Comparison of ENCODE assay signal across 26 cellular contexts in the genomic region with DNA sequence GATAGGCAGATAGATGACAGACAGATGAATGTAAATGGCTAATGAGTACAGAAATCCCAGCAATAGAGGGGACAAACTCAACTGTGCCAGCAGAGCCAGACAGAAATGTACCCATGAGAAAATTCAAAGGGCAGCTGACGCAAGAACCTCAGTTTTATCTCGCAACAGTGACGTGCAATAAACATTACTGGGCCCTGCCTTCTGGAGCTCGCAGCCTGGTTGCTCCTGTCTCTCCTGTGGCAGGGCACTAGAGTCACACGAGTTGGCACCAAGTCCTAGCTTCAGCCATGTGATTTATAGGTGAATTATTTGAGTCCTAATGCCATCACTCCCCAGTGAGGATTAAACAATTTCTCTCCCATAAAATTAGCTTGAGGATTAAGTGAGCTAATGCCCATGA. TPM values are rescaled to one million over a fixed set of nuclear protein-coding genes. Genes with fewer than 3 reads are reported as not detected.
DNase-seq lines count a peak whose midpoint lies in the region; ATAC-seq and TF ChIP-seq lines count a peak whose summit lies in the region.
"Had no signal": no experiment of that assay in that cellular context is flagged by ENCODE, and none has a peak within 500 bp of the region (broad histone marks: within the 10 kb centered on the region; RNA-seq: fewer than 3 reads in every experiment).

No MANE protein-coding gene starts in this region.

- POLR2A ChIA-PET in MCF 10A (lab: Yijun Ruan, JAX): no interaction called here

- TF ChIP-seq CTCF in nephron progenitor cell (IDR thresholded peaks at IDR 0.05) (no peak), MCF 10A (IDR thresholded peaks at IDR 0.05; ENCODE audit: unreplicated experiment) (no peak)

- BruUV-seq in MCF 10A (replicated peaks; lab: Mats Ljungman, UMichigan): no TSS peak

- H3K27me3 Mint-ChIP-seq in nephron progenitor cell (ENCODE audit: low read depth, poor library complexity) (peaks cover 2% of the 10 kb centered on the region), MCF 10A (ENCODE audit: insufficient read depth, unreplicated experiment) (no peaks in the 10 kb centered on the region)
- H3K27me3 Mint-ChIP-seq: activated CD4-positive, alpha-beta T cell treated with anti-CD3 and anti-CD28 coated beads for 36 hours; activated naive CD8-positive, alpha-beta T cell treated with anti-CD3 and anti-CD28 coated beads for 36 hours had no signal

- H3K4me3 Mint-ChIP-seq in nephron progenitor cell: no peak overlapping the region
- H3K4me3 Mint-ChIP-seq in MCF 10A (ENCODE audit: unreplicated experiment): no peak overlapping the region
- H3K4me3 Mint-ChIP-seq: activated CD4-positive, alpha-beta T cell treated with anti-CD3 and anti-CD28 coated beads for 36 hours; activated naive CD8-positive, alpha-beta T cell treated with anti-CD3 and anti-CD28 coated beads for 36 hours; nephron; T-helper 2 cell treated with Interferon-gamma antibody and Interleukin-4, amounts not matched to agents 5 μg/mL and 100 μg/mL, for 36 hours had no signal

- peak; percentile 35 for DNase-seq in SIG-M5 treated with dmso at 0.1 percent for 504 hours (lab: John Stamatoyannopoulos, UW; ENCODE audit: unreplicated experiment)
- no peak for DNase-seq in SIG-M5 (lab: John Stamatoyannopoulos, UW)
- peak; percentile 91 for DNase-seq in NCI-H69 (lab: John Stamatoyannopoulos, UW)
- DNase-seq in nephron progenitor cell: no peak
- no peak for DNase-seq in activated CD4-positive, alpha-beta T cell treated with anti-CD3 and anti-CD28 coated beads, Interleukin-2, amount 50 U/mL, for 1 hour
- no peak for DNase-seq in MCF 10A (ENCODE audit: unreplicated experiment)
- DNase-seq: activated CD4-positive, alpha-beta T cell treated with anti-CD3 and anti-CD28 coated beads for 36 hours; activated naive CD8-positive, alpha-beta T cell treated with anti-CD3 and anti-CD28 coated beads for 36 hours; activated T-cell treated with anti-CD3 and anti-CD28 coated beads for 4 hours; colonic mucosa; effector memory CD4-positive, alpha-beta T cell; HCEC 1CT; KG1; midbrain; NCI-H1092; NCI-H187; NCI-H526 treated with DMSO at 0.1 percent for 48 hours; stimulated activated CD4-positive, alpha-beta T cell treated with anti-CD3 and anti-CD28 coated beads, Interleukin-12 subunit alpha, Interleukin-12 subunit beta, amount 100 ng/mL, for 4 hours; stimulated activated CD4-positive, alpha-beta T cell treated with anti-CD3 and anti-CD28 coated beads, Interleukin-4, amount 100 ng/mL, for 1 hour; stimulated activated naive CD4-positive, alpha-beta T cell; uterus had no signal

- H3K9me3 Mint-ChIP-seq in nephron progenitor cell: no peaks in the 10 kb centered on the region
- H3K9me3 Mint-ChIP-seq in MCF 10A (ENCODE audit: unreplicated experiment): no peaks in the 10 kb centered on the region
- H3K9me3 Mint-ChIP-seq: nephron had no signal

- intact Hi-C loops in MCF 10A (cut with micrococcal nuclease): no loop called here

- H3K27ac Mint-ChIP-seq in nephron progenitor cell: peak overlapping the region; percentile 48
- no peak overlapping the region for H3K27ac Mint-ChIP-seq in MCF 10A (ENCODE audit: low read depth, unreplicated experiment)
- H3K27ac Mint-ChIP-seq: activated CD4-positive, alpha-beta T cell treated with anti-CD3 and anti-CD28 coated beads for 36 hours; activated naive CD8-positive, alpha-beta T cell treated with anti-CD3 and anti-CD28 coated beads for 36 hours; nephron; T-helper 2 cell treated with Interferon-gamma antibody and Interleukin-4, amounts not matched to agents 5 μg/mL and 100 μg/mL, for 36 hours had no signal

- H3K4me1 Mint-ChIP-seq in nephron progenitor cell (no peaks in the 10 kb centered on the region), MCF 10A (ENCODE audit: insufficient read depth, unreplicated experiment) (no peaks in the 10 kb centered on the region)

- CTCF ChIA-PET in MCF 10A (lab: Yijun Ruan, JAX): interaction anchor here (0.9 to 1.3 kb wide), 2 partner anchors 31 to 213 kb away, joined by 3 to 4 read pairs; no protein-coding TSS in a partner anchor

- no peak for ATAC-seq in GM18867 (IDR thresholded peaks at IDR 0.05; ENCODE audit: unreplicated experiment)
- no peak for ATAC-seq in HG03135 (IDR thresholded peaks at IDR 0.05; ENCODE audit: unreplicated experiment)
- ATAC-seq: activated CD4-positive, alpha-beta T cell treated with anti-CD3 and anti-CD28 coated beads for 36 hours; SK-N-SH treated with all-trans-retinoic acid at 6 μM for 48 hours had no signal

- no peaks in the 10 kb centered on the region for H3K36me3 Mint-ChIP-seq in nephron progenitor cell (ENCODE audit: low read depth)
- H3K36me3 Mint-ChIP-seq in MCF 10A (ENCODE audit: insufficient read depth, unreplicated experiment): no peaks in the 10 kb centered on the region

RNA-seq across cellular contexts. Expression of gene VAV3, which starts 50.8 kb away (rescaled TPM):
- total RNA-seq in MCF 10A (2022): 2.0 and 3.0 TPM in 2 replicates

Comparison
In these comparisons a context has a peak if more than half of its experiments do, and no peak if none do; other contexts are left out.
1. DNase-seq: peak in SIG-M5 treated with dmso at 0.1 percent for 504 hours (single experiment) and NCI-H69 (single experiment); none in SIG-M5 (single experiment), nephron progenitor cell (single experiment), activated CD4-positive, alpha-beta T cell treated with anti-CD3 and anti-CD28 coated beads, Interleukin-2, amount 50 U/mL, for 1 hour (single experiment) and MCF 10A (single experiment).